ENCODE assay signal across 13 cellular contexts in genomic region chr20:1935696-1936366, GRCh38. TPM values are rescaled to one million over a fixed set of nuclear protein-coding genes. Genes with fewer than 3 reads are reported as not detected.
DNase-seq lines count a peak whose midpoint lies in the region; ATAC-seq and TF ChIP-seq lines count a peak whose summit lies in the region.
"Had no signal": no experiment of that assay in that cellular context is flagged by ENCODE, and none has a peak within 500 bp of the region (broad histone marks: within the 10 kb centered on the region; RNA-seq: fewer than 3 reads in every experiment).

No MANE protein-coding gene starts in this region.

- H3K36me3 ChIP-seq in heart left ventricle (peaks cover 0 to 56% (median 5%) of the 10 kb centered on the region in 9 donors), osteoblast (ENCODE audit: insufficient read depth, low read length) (peaks cover 14% of the 10 kb centered on the region)
- no peaks in the 10 kb centered on the region for H3K36me3 ChIP-seq in CD8-positive, alpha-beta T cell (ENCODE audit: insufficient read depth, low read length)

- peaks cover 18% of the 10 kb centered on the region for H3K27me3 Mint-ChIP-seq in CD8-positive, alpha-beta T cell (ENCODE audit: low read depth)

- no peak overlapping the region for H3K4me3 Mint-ChIP-seq in CD8-positive, alpha-beta T cell

- H3K27ac Mint-ChIP-seq in CD8-positive, alpha-beta T cell = no peak overlapping the region

- intact Hi-C loops in heart left ventricle (cut with DNase I) = loop anchor here in 1 of 10 donors (2.0 kb wide), 1 partner anchor 35 kb away; no protein-coding TSS in a partner anchor
- intact Hi-C loops in CD8-positive, alpha-beta T cell (cut with DNase I, micrococcal nuclease) = no loop called here
- intact Hi-C loops in lower leg skin (cut with DNase I; ENCODE audit: low total_unique reads) = no loop called here

- 45 to 60% (median 47%) methylated on average over 15 of the region's 15 CpGs for WGBS in heart left ventricle, 4 donors
- WGBS in lower leg skin, 2 donors = 69 to 70% methylated on average over 15 of the region's 15 CpGs

- no peaks in the 10 kb centered on the region for H3K36me3 Mint-ChIP-seq in CD8-positive, alpha-beta T cell

- H3K27me3 ChIP-seq in heart left ventricle (no peaks in the 10 kb centered on the region), osteoblast (ENCODE audit: insufficient read depth, low read length) (no peaks in the 10 kb centered on the region)
- H3K27me3 ChIP-seq in CD8-positive, alpha-beta T cell (ENCODE audit: insufficient read depth, low read length) = no peaks in the 10 kb centered on the region
- H3K27me3 ChIP-seq: foreskin keratinocyte had no signal

- peak; percentile 71 to 82 (median 72) for ATAC-seq in heart left ventricle
- ATAC-seq in CD8-positive, alpha-beta T cell = no peak
- no peak for ATAC-seq in GM21723 (IDR thresholded peaks at IDR 0.05; ENCODE audit: unreplicated experiment)

- H3K79me2 ChIP-seq in osteoblast (ENCODE audit: insufficient read depth, low read length) = no peaks in the 10 kb centered on the region

- CTCF ChIA-PET in CD8-positive, alpha-beta T cell (lab: Charles Lee) = interaction anchor here (0.6 kb wide), 1 partner anchor 325 kb away, joined by 3 read pairs; no protein-coding TSS in a partner anchor

- POLR2A ChIA-PET in CD8-positive, alpha-beta T cell (lab: Charles Lee) = no interaction called here

- no peaks in the 10 kb centered on the region for H3K4me1 Mint-ChIP-seq in CD8-positive, alpha-beta T cell (ENCODE audit: low read depth)

- H3K9me3 Mint-ChIP-seq in CD8-positive, alpha-beta T cell = no peaks in the 10 kb centered on the region

- H2AFZ ChIP-seq in osteoblast (ENCODE audit: low read length) = no peak overlapping the region

- TF ChIP-seq CTCF in heart left ventricle (IDR thresholded peaks at IDR 0.05) = no peak
- no peak for TF ChIP-seq CTCF in osteoblast (IDR thresholded peaks at IDR 0.05; ENCODE audit: extremely low read depth, low read depth, low read length)
- TF ChIP-seq CTCF in CD8-positive, alpha-beta T cell (IDR thresholded peaks at IDR 0.05) = no peak
- TF ChIP-seq CTCF in lower leg skin (IDR thresholded peaks at IDR 0.05) = no peak

- no peak for TF ChIP-seq POLR2A in heart left ventricle (IDR thresholded peaks at IDR 0.05)
- TF ChIP-seq POLR2A in lower leg skin (IDR thresholded peaks at IDR 0.05) = no peak

- H3K4me2 ChIP-seq in osteoblast (ENCODE audit: insufficient read depth, low read length) = no peak overlapping the region

- DNase-seq in COLO668 (lab: John Stamatoyannopoulos, UW; ENCODE audit: unreplicated experiment) = peak; percentile 7
- DNase-seq in amniotic epithelial cell (ENCODE audit: low read depth) = peak; percentile 16
- peak; percentile 55 to 84 (median 81) for DNase-seq in heart left ventricle
- DNase-seq in osteoblast (ENCODE audit: insufficient read length, low spot score, missing footprints) = no peak
- no peak for DNase-seq in SIG-M5 treated with dmso at 0.1 percent for 504 hours (lab: John Stamatoyannopoulos, UW; ENCODE audit: unreplicated experiment)
- DNase-seq in CD8-positive, alpha-beta T cell = no peak
- DNase-seq in lower leg skin (ENCODE audit: low spot score in 2 of 2) = no peak
- DNase-seq: activated CD4-positive, CD25-positive, alpha-beta regulatory T cell; cortex of kidney; foreskin keratinocyte; KG1; SHP77 treated with DMSO at 0.1 percent for 48 hours had no signal

- no peaks in the 10 kb centered on the region for H3K9me3 ChIP-seq in heart left ventricle
- H3K9me3 ChIP-seq in osteoblast (ENCODE audit: low read depth, low read length) = no peaks in the 10 kb centered on the region
- H3K9me3 ChIP-seq in CD8-positive, alpha-beta T cell (ENCODE audit: low read length) = no peaks in the 10 kb centered on the region

- H3K4me1 ChIP-seq in heart left ventricle (peaks cover 0 to 35% (median 23%) of the 10 kb centered on the region in 12 donors), osteoblast (ENCODE audit: insufficient read depth, low read length) (peaks cover 30% of the 10 kb centered on the region)
- H3K4me1 ChIP-seq in CD8-positive, alpha-beta T cell (ENCODE audit: insufficient read depth, low read length) = no peaks in the 10 kb centered on the region

- H4K20me1 ChIP-seq in osteoblast (ENCODE audit: insufficient read depth, low read length) = peaks cover 18% of the 10 kb centered on the region

- peak overlapping the region in 10 of 12 donors; percentile 25 to 79 (median 60) for H3K27ac ChIP-seq in heart left ventricle
- H3K27ac ChIP-seq in osteoblast (ENCODE audit: low read depth, low read length) = peak overlapping the region; percentile 94
- H3K27ac ChIP-seq in CD8-positive, alpha-beta T cell (ENCODE audit: low read depth, low read length) = no peak overlapping the region
- H3K27ac ChIP-seq: foreskin keratinocyte had no signal

- H3K4me3 ChIP-seq in heart left ventricle (peak overlapping the region in 1 of 12 donors; percentile 20), osteoblast (ENCODE audit: insufficient read depth, low read length) (no peak overlapping the region), lower leg skin (ENCODE audit: low read depth, poor library complexity, severe bottlenecking) (no peak overlapping the region)
- no peak overlapping the region for H3K4me3 ChIP-seq in CD8-positive, alpha-beta T cell (ENCODE audit: low read depth, low read length)

RNA-seq across cellular contexts. Expression of gene SIRPA, which starts 40.6 kb away (rescaled TPM):
- total RNA-seq in heart left ventricle (10 to 100 TPM; 13.6 to 73.5 (median 28.5) TPM), osteoblast (13.8 and 15.9 TPM in 2 replicates), lower leg skin (10 to 100 TPM; 29.3 to 55.0 (median 44.1) TPM)
- 10 to 100 TPM in 1 of 2 donors, 1 to 10 TPM in 1; 8.6 to 46.0 TPM for polyA plus RNA-seq in heart left ventricle
- total RNA-seq in CD8-positive, alpha-beta T cell = not detected

RNA-seq across cellular contexts. Expression of gene PDYN, which starts 58.0 kb away (rescaled TPM):
- total RNA-seq in heart left ventricle = not detected
- not detected for polyA plus RNA-seq in heart left ventricle
- total RNA-seq in osteoblast = not detected in 2 replicates
- total RNA-seq in CD8-positive, alpha-beta T cell = not detected
- total RNA-seq in lower leg skin = not detected
- total RNA-seq: foreskin keratinocyte had no signal
- polyA plus RNA-seq: foreskin keratinocyte had no signal

Comparison
In these comparisons a context has a peak if more than half of its experiments do, and no peak if none do; other contexts are left out.
1. DNase-seq: peak in COLO668 (single experiment), amniotic epithelial cell (single experiment) and heart left ventricle (5 of 5); none in osteoblast (single experiment), SIG-M5 treated with dmso at 0.1 percent for 504 hours (single experiment), CD8-positive, alpha-beta T cell (0 of 7) and lower leg skin (0 of 2).
2. ATAC-seq: peak in heart left ventricle (4 of 4); none in CD8-positive, alpha-beta T cell (single experiment) and GM21723 (single experiment).
3. RNA of gene SIRPA, which starts 40.6 kb away (total RNA-seq): 29.3 to 55.0 TPM in lower leg skin, 13.6 to 73.5 TPM in heart left ventricle and 13.8 to 15.9 TPM in osteoblast; not detected in CD8-positive, alpha-beta T cell; every median in the first group is over 10 times any median in the second.